25 cellular contexts compared by ENCODE assay signal in the genomic region with DNA sequence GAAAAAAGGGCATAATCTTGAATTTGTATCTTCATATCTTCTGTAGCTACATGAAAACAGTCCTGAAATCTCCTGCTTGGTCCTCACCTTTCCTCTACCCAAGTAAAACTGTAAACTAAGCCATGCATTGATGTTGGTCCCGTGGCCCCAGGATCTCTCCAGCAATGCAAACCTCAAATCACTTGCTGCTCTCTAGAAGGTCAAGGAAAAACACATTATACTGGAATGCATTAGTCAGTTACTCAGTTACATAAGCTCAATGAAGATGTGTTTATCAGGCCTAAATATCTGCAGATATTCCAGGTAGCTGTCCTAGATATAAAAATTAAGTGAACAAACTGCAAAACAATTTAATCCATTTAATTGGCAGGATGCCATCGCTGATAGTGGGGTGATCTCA.
A peak's percentile ranks its signal among the peaks of the same experiment; 100 is the strongest.
DNase-seq lines count a peak whose midpoint lies in the region; ATAC-seq, FAIRE-seq and TF ChIP-seq lines count a peak whose summit lies in the region.
"Had no signal": no experiment of that assay in that cellular context is flagged by ENCODE, and none has a peak within 500 bp of the region (broad histone marks: within the 10 kb centered on the region; RNA-seq: fewer than 3 reads in every experiment).

No MANE protein-coding gene starts in this region.

- TF ChIP-seq EP300 in HepG2 (IDR thresholded peaks at IDR 0.05; ENCODE audit: low read depth in 2 of 2, low read length in 2 of 2): no peak
- TF ChIP-seq EP300 in HepG2 (CRISPR knock-in tag; IDR thresholded peaks at IDR 0.05; ENCODE audit: borderline replicate concordance): no peak

- WGBS in HepG2 (ENCODE audit: low lambda C conversion rate): 77% methylated on average over 2 of the region's 2 CpGs
- 80% methylated on average over 2 of the region's 2 CpGs for WGBS in right lobe of liver (ENCODE audit: insufficient coverage, low coverage, low lambda C conversion rate, missing lambda C conversion rate)

- ATAC-seq in HepG2: no peak
- ATAC-seq in right lobe of liver: no peak
- ATAC-seq in GM21786 (IDR thresholded peaks at IDR 0.05; ENCODE audit: unreplicated experiment): no peak
- ATAC-seq: Panc1 had no signal

- no peaks in the 10 kb centered on the region for H3K9me3 ChIP-seq in HepG2 (ENCODE audit: low read length)
- no peaks in the 10 kb centered on the region for H3K9me3 ChIP-seq in right lobe of liver
- H3K9me3 ChIP-seq: BE2C, Caco-2 had no signal

- intact Hi-C loops in HepG2 (cut with micrococcal nuclease; ENCODE audit: unreplicated experiment) (no loop called here), right lobe of liver (cut with DNase I) (no loop called here)

- in situ Hi-C loops in HepG2 (cut with HindIII; ENCODE audit: extremely low pct_ligation_motif_present, low pct_unique_long_range_greater_than_20kb): no loop called here

- H3K4me3 ChIP-seq in HepG2 (replicated peaks in 1 of 3; ENCODE audit: insufficient read depth in 1 of 3, low read depth in 2 of 3, low read length in 3 of 3) (no peak overlapping the region), right lobe of liver (no peak overlapping the region), fibroblast of villous mesenchyme (ENCODE audit: low read depth, low read length) (no peak overlapping the region)

- TF ChIP-seq CTCF in HepG2 (CRISPR knock-in tag; IDR thresholded peaks at IDR 0.05) (no peak), right lobe of liver (IDR thresholded peaks at IDR 0.05) (no peak), fibroblast of villous mesenchyme (IDR thresholded peaks at IDR 0.05; ENCODE audit: insufficient read depth, low read depth, low read length) (no peak)

- DNase-seq in HepG2 (ENCODE audit: low spot score) (peak; percentile 6), right lobe of liver (no peak), amniotic epithelial cell (ENCODE audit: low read depth) (peak; percentile 46), fibroblast of villous mesenchyme (ENCODE audit: low read depth) (peak; percentile 8), RKO (ENCODE audit: low spot score) (no peak)
- no peak for DNase-seq in stimulated activated CD4-positive, alpha-beta T cell treated with anti-CD3 and anti-CD28 coated beads, Interleukin-2, amount 100 ng/mL, for 48 hours
- DNase-seq in activated T-cell treated with anti-CD3 and anti-CD28 coated beads, Interleukin-2, amount 50 U/mL, for 48 hours: no peak
- DNase-seq: 8988T; BE2C; Caco-2; CD4-positive, CD25-positive, alpha-beta regulatory T cell; DMS153; H9; Kasumi-1; MM.1S; NCI-H1092; NCI-H1436 treated with DMSO at 0.1 percent for 48 hours; NCI-H2029; NCI-H2171; NCI-H526 had no signal

- no peak for FAIRE-seq in HepG2 (lab: Jason Lieb, UNC)
- FAIRE-seq: GM12892, GM18507 had no signal

- no TSS peak for BruUV-seq in HepG2 (replicated peaks; lab: Mats Ljungman, UMichigan)

- no peak overlapping the region for H2AFZ ChIP-seq in HepG2 (ENCODE audit: low read length)

- no peak overlapping the region for H3K9ac ChIP-seq in HepG2 (ENCODE audit: insufficient read depth, low read depth, low read length)

- CTCF ChIA-PET in HepG2 (lab: Yijun Ruan, JAX; ENCODE audit: low intra/inter-chr PET ratio, low total read pairs): no interaction called here

- TF ChIP-seq POLR2A in HepG2 (IDR thresholded peaks at IDR 0.05; ENCODE audit: insufficient read depth in 1 of 2, low read depth in 2 of 2, low read length in 2 of 2): no peak
- no peak for TF ChIP-seq POLR2A in right lobe of liver (IDR thresholded peaks at IDR 0.05)

- no peak overlapping the region for H3K27ac ChIP-seq in HepG2 (ENCODE audit: extremely low read length, insufficient read depth, low read length)
- H3K27ac ChIP-seq in right lobe of liver: no peak overlapping the region
- H3K27ac ChIP-seq: HL-60 had no signal

- no peak for TF ChIP-seq RAD21 in HepG2 (CRISPR knock-in tag; IDR thresholded peaks at IDR 0.05)

- H3K36me3 ChIP-seq in HepG2 (replicated peaks in 1 of 2; ENCODE audit: control insufficient read depth in 1 of 2, insufficient read depth in 2 of 2, low read length in 2 of 2) (peaks cover 0 to 1% of the 10 kb centered on the region in 2 experiments; a peak in 1 of 5 replicates), right lobe of liver (no peaks in the 10 kb centered on the region)
- H3K36me3 ChIP-seq: BE2C had no signal

- no peak overlapping the region for H3K4me2 ChIP-seq in HepG2 (ENCODE audit: low read depth, low read length)

- H4K20me1 ChIP-seq in HepG2 (ENCODE audit: insufficient read depth, low read length): no peaks in the 10 kb centered on the region

- H3K4me1 ChIP-seq in HepG2 (ENCODE audit: insufficient read depth, low read length) (peaks cover 7% of the 10 kb centered on the region), right lobe of liver (no peaks in the 10 kb centered on the region)
- H3K4me1 ChIP-seq: BE2C had no signal

- H3K79me2 ChIP-seq in HepG2 (ENCODE audit: insufficient read depth, low read length): no peaks in the 10 kb centered on the region

- POLR2A ChIA-PET in HepG2 (lab: Yijun Ruan, JAX): no interaction called here

- H3K27me3 ChIP-seq in HepG2 (ENCODE audit: control insufficient read depth in 1 of 2, insufficient read depth in 2 of 2, low read length in 2 of 2): no peaks in the 10 kb centered on the region
- no peaks in the 10 kb centered on the region for H3K27me3 ChIP-seq in right lobe of liver
- H3K27me3 ChIP-seq: BE2C had no signal

TF ChIP-seq in HepG2, 621 proteins besides CTCF, POLR2A, EP300 and RAD21:
- no peak for TF ChIP-seq ATF7-NPFF (CRISPR knock-in tag; IDR thresholded peaks at IDR 0.05; ENCODE audit: low read depth)
- TF ChIP-seq ZNF564 (CRISPR knock-in tag; IDR thresholded peaks at IDR 0.05): no peak
- no peak for TF ChIP-seq SNAPC2 (CRISPR knock-in tag; IDR thresholded peaks at IDR 0.05)
- TF ChIP-seq RARA (CRISPR knock-in tag; IDR thresholded peaks at IDR 0.05): peak; percentile 40; the same call in 1 of the 2 replicates
- no peak for TF ChIP-seq ATF1 (CRISPR knock-in tag; IDR thresholded peaks at IDR 0.05)
- TF ChIP-seq HNRNPL (IDR thresholded peaks at IDR 0.05; ENCODE audit: low read depth, low read length): no peak
- no peak for TF ChIP-seq ZNF282 (IDR thresholded peaks at IDR 0.05; ENCODE audit: partially characterized antibody)
- peak; percentile 26; the same call in 1 of the 2 replicates for TF ChIP-seq ARID5B (CRISPR knock-in tag; IDR thresholded peaks at IDR 0.05)
- no peak for TF ChIP-seq TMF1 (CRISPR knock-in tag; IDR thresholded peaks at IDR 0.05; ENCODE audit: low read depth)

Comparison
In these comparisons a context has a peak if more than half of its experiments do, and no peak if none do; other contexts are left out.
1. DNase-seq: peak in HepG2 (single experiment), amniotic epithelial cell (single experiment) and fibroblast of villous mesenchyme (single experiment); none in right lobe of liver (0 of 3), RKO (single experiment), stimulated activated CD4-positive, alpha-beta T cell treated with anti-CD3 and anti-CD28 coated beads, Interleukin-2, amount 100 ng/mL, for 48 hours (0 of 2) and activated T-cell treated with anti-CD3 and anti-CD28 coated beads, Interleukin-2, amount 50 U/mL, for 48 hours (0 of 2).